10 cellular contexts compared by ENCODE assay signal in the genomic region with DNA sequence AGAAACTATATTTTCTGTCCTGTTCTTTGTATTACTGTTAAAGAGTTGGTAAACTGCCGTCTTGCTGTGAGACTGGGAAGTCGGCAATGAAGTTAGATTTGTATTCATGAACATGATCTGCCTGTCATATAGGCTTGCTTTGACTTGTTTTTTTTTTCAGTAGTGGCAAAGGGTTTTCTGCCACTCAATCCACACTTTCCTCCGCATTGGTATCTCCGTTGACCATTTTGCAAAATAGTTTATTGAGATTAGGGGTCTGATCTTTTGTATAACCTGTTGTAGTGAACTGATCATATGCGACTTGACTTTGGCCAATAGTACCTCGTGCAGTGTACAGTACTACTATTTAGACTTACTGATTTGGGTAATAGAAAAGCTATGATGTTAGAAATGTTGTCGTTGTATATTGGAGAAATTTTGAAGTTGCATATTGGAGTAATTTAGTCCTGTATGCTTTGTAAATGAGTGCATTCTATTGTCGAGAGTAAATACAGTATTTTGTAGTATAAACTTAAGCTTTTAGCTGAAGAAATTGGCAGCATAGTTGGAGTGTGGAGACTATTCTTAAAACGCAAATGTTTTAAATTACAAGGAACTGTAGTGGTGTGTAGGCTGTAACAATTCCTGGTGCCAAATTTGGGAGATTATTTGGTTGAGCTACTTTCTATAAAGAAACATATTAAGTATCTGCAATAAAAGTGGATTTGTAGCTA. TPM values are rescaled to one million over a fixed set of nuclear protein-coding genes. Genes with fewer than 3 reads are reported as not detected.
A peak's percentile ranks its signal among the peaks of the same experiment; 100 is the strongest.
DNase-seq lines count a peak whose midpoint lies in the region; ATAC-seq and TF ChIP-seq lines count a peak whose summit lies in the region.
"Had no signal": no experiment of that assay in that cellular context is flagged by ENCODE, and none has a peak within 500 bp of the region (broad histone marks: within the 10 kb centered on the region; RNA-seq: fewer than 3 reads in every experiment).

No MANE protein-coding gene starts in this region.

- TF ChIP-seq CTCF in SK-N-SH (IDR thresholded peaks at IDR 0.05): no peak

- TF ChIP-seq EP300 in SK-N-SH (IDR thresholded peaks at IDR 0.05; ENCODE audit: borderline replicate concordance in 1 of 2, low read depth in 1 of 2, low read length in 1 of 2): no peak

- no peaks in the 10 kb centered on the region for H3K27me3 ChIP-seq in HAP-1 (ENCODE audit: low read depth)
- H3K27me3 ChIP-seq in SK-N-SH (ENCODE audit: insufficient read depth): no peaks in the 10 kb centered on the region
- H3K27me3 ChIP-seq in stomach smooth muscle (ENCODE audit: control insufficient read depth in 1 of 2, insufficient read depth in 2 of 2, low read length in 2 of 2): no peaks in the 10 kb centered on the region

- peak overlapping the region; percentile 88 for H3K4me2 ChIP-seq in SK-N-SH

- peaks cover 7% of the 10 kb centered on the region for H3F3A ChIP-seq in SK-N-SH (replicated peaks; ENCODE audit: insufficient read depth)

- TF ChIP-seq RAD21 in SK-N-SH (IDR thresholded peaks at IDR 0.05; ENCODE audit: low read length): no peak

- H3K4me1 ChIP-seq in HAP-1: peaks cover 22% of the 10 kb centered on the region
- peaks cover 0 to 8% of the 10 kb centered on the region in 2 experiments; a peak in 3 of 4 replicates for H3K4me1 ChIP-seq in SK-N-SH (ENCODE audit: control insufficient read depth in 1 of 2, insufficient read depth in 2 of 2, low read depth in 1 of 2, low read length in 1 of 2)
- peaks cover 7% of the 10 kb centered on the region for H3K4me1 ChIP-seq in stomach smooth muscle (ENCODE audit: control insufficient read depth, insufficient read depth, low read length)

- peak overlapping the region; percentile 88; the same call in 1 of the 2 replicates for H3K9ac ChIP-seq in SK-N-SH
- H3K9ac ChIP-seq in stomach smooth muscle (ENCODE audit: low read length in 2 of 2): peak overlapping the region; percentile 87 to 96

- CTCF ChIA-PET in SK-N-SH (lab: Yijun Ruan, JAX): interaction anchor here (1.0 to 1.6 kb wide), 5 partner anchors 9 to 225 kb away, joined by 3 to 4 read pairs (median 3); no protein-coding TSS in a partner anchor

- no peak overlapping the region for H2AFZ ChIP-seq in SK-N-SH (ENCODE audit: low read depth)

- in situ Hi-C loops in HAP-1 (cut with MboI; ENCODE audit: low sequenced_read_pairs): no loop called here

- ATAC-seq in GM18867 (IDR thresholded peaks at IDR 0.05; ENCODE audit: unreplicated experiment) (no peak), HG02642 (IDR thresholded peaks at IDR 0.05; ENCODE audit: poor library complexity, unreplicated experiment) (no peak)

- H3K27ac ChIP-seq in SK-N-SH (ENCODE audit: low read depth in 2 of 2, low read length in 1 of 2): peak overlapping the region in 1 of 2 experiments; percentile 87; a peak in 2 of 4 replicates
- peak overlapping the region; percentile 89 for H3K27ac ChIP-seq in stomach smooth muscle (ENCODE audit: low read length)

- WGBS in SK-N-SH (ENCODE audit: low lambda C conversion rate): 12% methylated on average over 9 of the region's 9 CpGs

- H3K9me2 ChIP-seq in SK-N-SH: no peaks in the 10 kb centered on the region

- H3K36me3 ChIP-seq in HAP-1 (replicated peaks) (no peaks in the 10 kb centered on the region; the same call in 1 of the 2 replicates), SK-N-SH (replicated peaks in 1 of 2; ENCODE audit: control insufficient read depth in 1 of 2, insufficient read depth in 2 of 2, low read length in 1 of 2) (peaks cover 0 to 9% of the 10 kb centered on the region in 2 experiments), stomach smooth muscle (ENCODE audit: control insufficient read depth in 2 of 2, insufficient read depth in 2 of 2, low read length in 2 of 2) (no peaks in the 10 kb centered on the region)

- DNase-seq in HAP-1 (ENCODE audit: low spot score in 2 of 2) (peak in 1 of 2 experiments; percentile 31), SK-N-SH (no peak), NCI-H2196 treated with DMSO at 0.1 percent for 48 hours (lab: John Stamatoyannopoulos, UW; ENCODE audit: unreplicated experiment) (no peak)
- no peak for DNase-seq in activated T-cell treated with anti-CD3 and anti-CD28 coated beads, Interleukin-2, amount 50 U/mL, for 48 hours
- DNase-seq: activated naive CD4-positive, alpha-beta T cell treated with anti-CD3 and anti-CD28 coated beads, Interleukin-2, amount 10 ng/mL, durations not matched to agents 7 days and 5 days; stimulated activated CD4-positive, alpha-beta T cell treated with anti-CD3 and anti-CD28 coated beads, Interleukin-2, amount 100 ng/mL, for 24 hours had no signal

- H3K4me3 ChIP-seq in HAP-1 (peak overlapping the region; percentile 95), SK-N-SH (ENCODE audit: low read depth in 2 of 2, low read length in 1 of 2) (peak overlapping the region; percentile 75 to 79), iPS-11a (ENCODE audit: low read depth, low read length) (peak overlapping the region; percentile 83), stomach smooth muscle (ENCODE audit: low read length in 2 of 2) (peak overlapping the region; percentile 90 to 92)

- POLR2A ChIA-PET in SK-N-SH (lab: Yijun Ruan, JAX): interaction anchor here (1.3 kb wide), 1 partner anchor 147 kb away, joined by 8 read pairs; a partner anchor contains a TSS

- H3K9me3 ChIP-seq in HAP-1 (no peaks in the 10 kb centered on the region), SK-N-SH (no peaks in the 10 kb centered on the region), stomach smooth muscle (ENCODE audit: control insufficient read depth in 2 of 2, low read length in 2 of 2) (no peaks in the 10 kb centered on the region)

- H3K79me2 ChIP-seq in SK-N-SH (ENCODE audit: insufficient read depth): peaks cover 67% of the 10 kb centered on the region

- H4K20me1 ChIP-seq in SK-N-SH (ENCODE audit: insufficient read depth): peaks cover 47% of the 10 kb centered on the region

TF ChIP-seq in SK-N-SH, 30 proteins besides CTCF, POLR2A, EP300 and RAD21:
- TF ChIP-seq TEAD4 (IDR thresholded peaks at IDR 0.05; ENCODE audit: borderline replicate concordance, insufficient read depth) (no peak), RCOR1 (IDR thresholded peaks at IDR 0.05; ENCODE audit: low read length) (no peak)
- TF ChIP-seq, protein P1, sequence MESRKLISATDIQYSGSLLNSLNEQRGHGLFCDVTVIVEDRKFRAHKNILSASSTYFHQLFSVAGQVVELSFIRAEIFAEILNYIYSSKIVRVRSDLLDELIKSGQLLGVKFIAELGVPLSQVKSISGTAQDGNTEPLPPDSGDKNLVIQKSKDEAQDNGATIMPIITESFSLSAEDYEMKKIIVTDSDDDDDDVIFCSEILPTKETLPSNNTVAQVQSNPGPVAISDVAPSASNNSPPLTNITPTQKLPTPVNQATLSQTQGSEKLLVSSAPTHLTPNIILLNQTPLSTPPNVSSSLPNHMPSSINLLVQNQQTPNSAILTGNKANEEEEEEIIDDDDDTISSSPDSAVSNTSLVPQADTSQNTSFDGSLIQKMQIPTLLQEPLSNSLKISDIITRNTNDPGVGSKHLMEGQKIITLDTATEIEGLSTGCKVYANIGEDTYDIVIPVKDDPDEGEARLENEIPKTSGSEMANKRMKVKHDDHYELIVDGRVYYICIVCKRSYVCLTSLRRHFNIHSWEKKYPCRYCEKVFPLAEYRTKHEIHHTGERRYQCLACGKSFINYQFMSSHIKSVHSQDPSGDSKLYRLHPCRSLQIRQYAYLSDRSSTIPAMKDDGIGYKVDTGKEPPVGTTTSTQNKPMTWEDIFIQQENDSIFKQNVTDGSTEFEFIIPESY (IDR thresholded peaks at IDR 0.05; ENCODE audit: borderline replicate concordance, low read depth): no peak
- TF ChIP-seq, protein P2, sequence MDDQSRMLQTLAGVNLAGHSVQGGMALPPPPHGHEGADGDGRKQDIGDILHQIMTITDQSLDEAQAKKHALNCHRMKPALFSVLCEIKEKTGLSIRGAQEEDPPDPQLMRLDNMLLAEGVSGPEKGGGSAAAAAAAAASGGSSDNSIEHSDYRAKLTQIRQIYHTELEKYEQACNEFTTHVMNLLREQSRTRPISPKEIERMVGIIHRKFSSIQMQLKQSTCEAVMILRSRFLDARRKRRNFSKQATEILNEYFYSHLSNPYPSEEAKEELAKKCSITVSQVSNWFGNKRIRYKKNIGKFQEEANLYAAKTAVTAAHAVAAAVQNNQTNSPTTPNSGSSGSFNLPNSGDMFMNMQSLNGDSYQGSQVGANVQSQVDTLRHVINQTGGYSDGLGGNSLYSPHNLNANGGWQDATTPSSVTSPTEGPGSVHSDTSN (IDR thresholded peaks at IDR 0.05): no peak

RNA-seq across cellular contexts. Expression of a gene that starts 1.8 kb away (rescaled TPM):
- polyA plus RNA-seq in SK-N-SH (2012; rRNA removed): 7.5 and 11.2 TPM in 2 replicates
- 10.1 and 10.9 TPM in 2 replicates for polyA plus RNA-seq in SK-N-SH (2012; cell fraction: cytosol; rRNA removed)
- 8.0 and 17.5 TPM in 2 replicates for polyA plus RNA-seq in SK-N-SH (2012; cell fraction: nucleus; rRNA removed)
